Comparison of ENCODE assay signal across 1 cellular context in genomic region chrX:82676386-82676785, GRCh38.
TF ChIP-seq lines count a peak whose summit lies in the region.

No MANE protein-coding gene starts in this region.

TF ChIP-seq in liver, 16 proteins besides CTCF, POLR2A, EP300 and RAD21 (continued from another document):
- TF ChIP-seq, protein P1, sequence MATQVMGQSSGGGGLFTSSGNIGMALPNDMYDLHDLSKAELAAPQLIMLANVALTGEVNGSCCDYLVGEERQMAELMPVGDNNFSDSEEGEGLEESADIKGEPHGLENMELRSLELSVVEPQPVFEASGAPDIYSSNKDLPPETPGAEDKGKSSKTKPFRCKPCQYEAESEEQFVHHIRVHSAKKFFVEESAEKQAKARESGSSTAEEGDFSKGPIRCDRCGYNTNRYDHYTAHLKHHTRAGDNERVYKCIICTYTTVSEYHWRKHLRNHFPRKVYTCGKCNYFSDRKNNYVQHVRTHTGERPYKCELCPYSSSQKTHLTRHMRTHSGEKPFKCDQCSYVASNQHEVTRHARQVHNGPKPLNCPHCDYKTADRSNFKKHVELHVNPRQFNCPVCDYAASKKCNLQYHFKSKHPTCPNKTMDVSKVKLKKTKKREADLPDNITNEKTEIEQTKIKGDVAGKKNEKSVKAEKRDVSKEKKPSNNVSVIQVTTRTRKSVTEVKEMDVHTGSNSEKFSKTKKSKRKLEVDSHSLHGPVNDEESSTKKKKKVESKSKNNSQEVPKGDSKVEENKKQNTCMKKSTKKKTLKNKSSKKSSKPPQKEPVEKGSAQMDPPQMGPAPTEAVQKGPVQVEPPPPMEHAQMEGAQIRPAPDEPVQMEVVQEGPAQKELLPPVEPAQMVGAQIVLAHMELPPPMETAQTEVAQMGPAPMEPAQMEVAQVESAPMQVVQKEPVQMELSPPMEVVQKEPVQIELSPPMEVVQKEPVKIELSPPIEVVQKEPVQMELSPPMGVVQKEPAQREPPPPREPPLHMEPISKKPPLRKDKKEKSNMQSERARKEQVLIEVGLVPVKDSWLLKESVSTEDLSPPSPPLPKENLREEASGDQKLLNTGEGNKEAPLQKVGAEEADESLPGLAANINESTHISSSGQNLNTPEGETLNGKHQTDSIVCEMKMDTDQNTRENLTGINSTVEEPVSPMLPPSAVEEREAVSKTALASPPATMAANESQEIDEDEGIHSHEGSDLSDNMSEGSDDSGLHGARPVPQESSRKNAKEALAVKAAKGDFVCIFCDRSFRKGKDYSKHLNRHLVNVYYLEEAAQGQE (IDR thresholded peaks at IDR 0.05), result no peak
- TF ChIP-seq SP1 (IDR thresholded peaks at IDR 0.05), result no peak
